Comparison of ENCODE assay signal across 5 cellular contexts in genomic region chr1:19522570-19522969, GRCh38. TPM values are rescaled to one million over a fixed set of nuclear protein-coding genes. Genes with fewer than 3 reads are reported as not detected.
DNase-seq lines count a peak whose midpoint lies in the region; TF ChIP-seq lines count a peak whose summit lies in the region.
"Not testable (repeated sequence)": the region's sequence is repeated elsewhere in the genome, so short reads cannot be mapped to it uniquely, and the experiment has no call there.

No MANE protein-coding gene starts in this region.

- H3K4me3 Mint-ChIP-seq in endodermal cell, result not testable (repeated sequence)

- H3K27ac Mint-ChIP-seq in endodermal cell, result not testable (repeated sequence)

- not testable (repeated sequence) for H3K4me2 ChIP-seq in mesendoderm (ENCODE audit: low read length); neuronal stem cell (ENCODE audit: insufficient read depth, low read length, poor library complexity, severe bottlenecking)

- H3K9ac ChIP-seq in endodermal cell (ENCODE audit: extremely low read depth, low read length, poor library complexity, severe bottlenecking); mesendoderm (ENCODE audit: low read length); neuronal stem cell (ENCODE audit: low read depth, low read length, poor library complexity): not testable (repeated sequence)

- H3K4me3 ChIP-seq in endodermal cell (ENCODE audit: low read length); mesendoderm (ENCODE audit: low read length); neuronal stem cell (ENCODE audit: low read length in 2 of 2): not testable (repeated sequence)

- H3K36me3 Mint-ChIP-seq in endodermal cell (ENCODE audit: low read depth), result not testable (repeated sequence)

- H2BK12ac ChIP-seq in neuronal stem cell (ENCODE audit: low read length), result not testable (repeated sequence)

- not testable (repeated sequence) for H3K27me3 Mint-ChIP-seq in endodermal cell (ENCODE audit: insufficient read depth)

- H3K36me3 ChIP-seq in endodermal cell (ENCODE audit: control insufficient read depth, insufficient read depth, low read length); mesendoderm (ENCODE audit: control insufficient read depth, insufficient read depth, low read length); neuronal stem cell (replicated peaks in 1 of 2; ENCODE audit: control insufficient read depth in 2 of 2, insufficient read depth in 2 of 2, low read length in 2 of 2): not testable (repeated sequence)

- H3K14ac ChIP-seq in neuronal stem cell (ENCODE audit: low read length), result peak overlapping the region; percentile 31

- 86 to 92% methylated on average over 3 to 4 of the region's 4 CpGs for WGBS in endodermal cell (ENCODE audit: insufficient coverage in 1 of 2, insufficient read length in 1 of 2), 2 experiments
- no CpG with 5 or more reads among the region's 4 CpGs for WGBS in mesendoderm (ENCODE audit: extremely low coverage, insufficient coverage, low lambda C conversion rate)
- no CpG with 5 or more reads among the region's 4 CpGs for WGBS in neuronal stem cell (ENCODE audit: extremely low coverage in 2 of 2, insufficient read length in 2 of 2, insufficient replicate concordance in 1 of 2), 2 donors

- not testable (repeated sequence) for H3K4me1 ChIP-seq in endodermal cell (ENCODE audit: control insufficient read depth, insufficient read depth, low read length); mesendoderm (ENCODE audit: control insufficient read depth, low read depth, low read length); neuronal stem cell (ENCODE audit: control insufficient read depth in 2 of 2, insufficient read depth in 1 of 2, low read depth in 1 of 2, low read length in 2 of 2)

- peaks cover 12% of the 10 kb centered on the region for H3K9me3 Mint-ChIP-seq in endodermal cell

- H2BK120ac ChIP-seq in mesendoderm (ENCODE audit: low read depth, low read length); neuronal stem cell (ENCODE audit: low read depth, low read length): not testable (repeated sequence)

- H3K27ac ChIP-seq in endodermal cell (ENCODE audit: low read depth, low read length); mesendoderm (ENCODE audit: low read depth, low read length); neuronal stem cell (replicated peaks; ENCODE audit: low read length): not testable (repeated sequence)

- peaks cover 10% of the 10 kb centered on the region for H3K9me3 ChIP-seq in endodermal cell (ENCODE audit: control insufficient read depth, low read length)
- not testable (repeated sequence) for H3K9me3 ChIP-seq in neuronal stem cell (replicated peaks in 1 of 2; ENCODE audit: control insufficient read depth in 2 of 2, insufficient read depth in 1 of 2, low read depth in 1 of 2, low read length in 2 of 2)

- not testable (repeated sequence) for H3K18ac ChIP-seq in mesendoderm (ENCODE audit: low read length); neuronal stem cell (ENCODE audit: low read length)

- H3K56ac ChIP-seq in mesendoderm (ENCODE audit: low read length), result not testable (repeated sequence)

- DNase-seq in amniotic epithelial cell (ENCODE audit: low read depth) (peak; percentile 22), endodermal cell (peak; percentile 53), mesendoderm (peak; percentile 51), posterior vena cava (ENCODE audit: low spot score) (peak; percentile 42)
- not testable (repeated sequence) for DNase-seq in neuronal stem cell (ENCODE audit: low spot score)

- not testable (repeated sequence) for H3K27me3 ChIP-seq in endodermal cell (ENCODE audit: control insufficient read depth, insufficient read depth, low read length, poor library complexity, severe bottlenecking); mesendoderm (ENCODE audit: insufficient read depth, low read length, poor library complexity); neuronal stem cell (ENCODE audit: control insufficient read depth in 3 of 3, insufficient read depth in 3 of 3, low read depth in 1 of 3, low read length in 3 of 3)

- not testable (repeated sequence) for H4K8ac ChIP-seq in mesendoderm (ENCODE audit: low read depth, low read length); neuronal stem cell (ENCODE audit: low read depth, low read length)

- not testable (repeated sequence) for H3K4me1 Mint-ChIP-seq in endodermal cell

- H3K79me2 ChIP-seq in mesendoderm (ENCODE audit: control insufficient read depth, insufficient read depth, low read length), result not testable (repeated sequence)

- H2BK5ac ChIP-seq in mesendoderm (ENCODE audit: low read length); neuronal stem cell (ENCODE audit: low read length): not testable (repeated sequence)

- not testable (repeated sequence) for TF ChIP-seq CTCF in endodermal cell (conservative IDR thresholded peaks at IDR 0.05)

- not testable (repeated sequence) for H3K79me1 ChIP-seq in mesendoderm (ENCODE audit: low read length); neuronal stem cell (ENCODE audit: low read depth, low read length)

- H2AFZ ChIP-seq in neuronal stem cell (ENCODE audit: low read length), result not testable (repeated sequence)

- not testable (repeated sequence) for H4K5ac ChIP-seq in mesendoderm (ENCODE audit: low read length)

- H3K4ac ChIP-seq in mesendoderm (ENCODE audit: low read depth, low read length); neuronal stem cell (ENCODE audit: low read length): not testable (repeated sequence)

- H2BK15ac ChIP-seq in mesendoderm (replicated peaks; ENCODE audit: low read depth); neuronal stem cell (ENCODE audit: low read length): not testable (repeated sequence)

- H2AK5ac ChIP-seq in mesendoderm (ENCODE audit: low read length); neuronal stem cell (ENCODE audit: low read depth, low read length): not testable (repeated sequence)

- intact Hi-C loops in posterior vena cava (cut with DNase I), result not testable (repeated sequence)

- not testable (repeated sequence) for H3K23ac ChIP-seq in mesendoderm (ENCODE audit: low read length); neuronal stem cell (ENCODE audit: low read depth, low read length, poor library complexity)

- not testable (repeated sequence) for H4K91ac ChIP-seq in neuronal stem cell (ENCODE audit: low read depth, low read length, poor library complexity)

RNA-seq across cellular contexts. Expression of gene CAPZB, which starts 37.2 kb away (rescaled TPM):
- total RNA-seq in endodermal cell (100 to 1,000 TPM; 334 to 362 TPM), posterior vena cava (100 to 1,000 TPM; 255 to 277 TPM)
- 254 TPM for polyA plus RNA-seq in endodermal cell (2013, experiment 1 of 2)
- polyA plus RNA-seq in endodermal cell (2013, experiment 2 of 2), result 240 TPM
- 289 TPM for polyA plus RNA-seq in mesendoderm (2013, experiment 1 of 2)
- 292 TPM for polyA plus RNA-seq in mesendoderm (2013, experiment 2 of 2)
- polyA plus RNA-seq in neuronal stem cell (2013, experiment 1 of 2), result 295 TPM
- 299 TPM for polyA plus RNA-seq in neuronal stem cell (2013, experiment 2 of 2)
